In the genomic region with DNA sequence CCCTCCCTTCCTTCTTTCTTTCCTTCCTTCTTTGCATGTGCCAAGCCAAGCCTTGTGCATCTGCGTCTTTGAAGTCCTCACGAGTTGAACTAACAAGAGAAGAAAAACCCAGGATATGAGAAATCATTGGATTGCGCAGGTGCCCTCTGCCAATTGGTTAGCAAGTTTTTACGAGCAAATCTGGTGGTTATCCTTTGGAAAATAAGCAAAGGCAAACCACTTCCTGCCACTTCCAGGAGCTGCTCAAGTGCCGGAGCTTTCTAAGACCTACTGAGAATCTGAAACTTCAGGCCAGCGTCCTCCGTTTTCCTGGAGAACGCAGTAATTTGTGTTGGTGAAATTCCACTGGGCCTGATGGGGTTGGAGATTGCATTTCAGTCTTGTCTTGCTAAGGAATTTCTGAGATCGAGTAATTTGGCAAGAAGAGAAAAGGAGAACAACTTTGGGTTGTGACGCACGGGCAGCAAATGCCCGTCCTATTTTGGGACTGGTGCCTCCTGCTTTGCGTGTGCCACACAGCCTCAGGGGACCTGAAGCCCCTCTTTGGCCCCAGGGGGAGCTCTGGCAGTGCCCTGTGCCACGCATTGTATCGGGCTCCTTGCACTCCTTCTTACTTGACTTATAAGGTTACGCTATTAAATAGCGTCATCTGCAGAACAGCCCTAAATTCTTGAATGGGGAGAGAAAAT, we compare ENCODE assay signal across 8 cellular contexts. TPM values are rescaled to one million over a fixed set of nuclear protein-coding genes. Genes with fewer than 3 reads are reported as not detected.
DNase-seq lines count a peak whose midpoint lies in the region; TF ChIP-seq lines count a peak whose summit lies in the region.

No MANE protein-coding gene starts in this region.

- no peak overlapping the region for H2BK12ac ChIP-seq in trophoblast cell (ENCODE audit: low read length)

- peaks cover 63% of the 10 kb centered on the region for H4K20me1 ChIP-seq in OCI-LY3 (ENCODE audit: insufficient read depth, low read length)

- peak overlapping the region; percentile 20; the same call in 1 of the 2 replicates for H3K4me2 ChIP-seq in OCI-LY3 (ENCODE audit: low read length)
- no peak overlapping the region for H3K4me2 ChIP-seq in trophoblast cell (ENCODE audit: low read length)

- H3K79me1 ChIP-seq in trophoblast cell (ENCODE audit: low read length): peaks cover 7% of the 10 kb centered on the region

- H3K4ac ChIP-seq in trophoblast cell (ENCODE audit: low read depth, low read length): no peak overlapping the region

- H2AFZ ChIP-seq in OCI-LY3 (ENCODE audit: low read depth, low read length) (no peak overlapping the region), trophoblast cell (ENCODE audit: insufficient read depth, low read length, poor library complexity) (no peak overlapping the region)

- no peak overlapping the region for H4K12ac ChIP-seq in trophoblast cell (ENCODE audit: low read depth, low read length)

- H3K23ac ChIP-seq in trophoblast cell (ENCODE audit: low read length): no peak overlapping the region

- H3K9ac ChIP-seq in OCI-LY3 (ENCODE audit: low read length) (no peak overlapping the region), trophoblast cell (ENCODE audit: low read length) (no peak overlapping the region)

- H3K79me2 ChIP-seq in OCI-LY3 (ENCODE audit: low read length): peaks cover 79% of the 10 kb centered on the region
- H3K79me2 ChIP-seq in trophoblast cell (ENCODE audit: control insufficient read depth, insufficient read depth, low read length, poor library complexity): peaks cover 10% of the 10 kb centered on the region

- peak overlapping the region in 5 of 8 donors; percentile 12 to 52 (median 37) for H3K27ac Mint-ChIP-seq in CD8-positive, alpha-beta memory T cell
- peak overlapping the region; percentile 61 for H3K27ac Mint-ChIP-seq in dendritic cell treated with granulocyte-macrophage colony-stimulating factor and Interleukin-4, amounts not matched to agents 40 ng/mL and 50 ng/mL, for 4 days
- H3K27ac Mint-ChIP-seq in activated CD4-positive, alpha-beta memory T cell treated with anti-CD3 and anti-CD28 coated beads, Interleukin-2, amount 10 ng/mL, durations not matched to agents 7 days and 5 days: no peak overlapping the region

- CTCF ChIA-PET in CD8-positive, alpha-beta memory T cell (lab: Charles Lee): no interaction called here
- CTCF ChIA-PET in activated CD4-positive, alpha-beta memory T cell treated with anti-CD3 and anti-CD28 coated beads, Interleukin-2, amount 10 ng/mL, durations not matched to agents 7 days and 5 days (lab: Charles Lee): no interaction called here

- intact Hi-C loops in dendritic cell treated with granulocyte-macrophage colony-stimulating factor and Interleukin-4, amounts not matched to agents 40 ng/mL and 50 ng/mL, for 4 days (cut with micrococcal nuclease): loop anchor here (2.0 kb wide), 1 partner anchor 48 kb away; no protein-coding TSS in a partner anchor

- no peak overlapping the region for H4K8ac ChIP-seq in trophoblast cell (ENCODE audit: low read depth, low read length)

- H2BK120ac ChIP-seq in trophoblast cell (ENCODE audit: insufficient read depth, low read length, poor library complexity): no peak overlapping the region

- H3K4me3 Mint-ChIP-seq in CD8-positive, alpha-beta memory T cell: no peak overlapping the region
- no peak overlapping the region for H3K4me3 Mint-ChIP-seq in dendritic cell treated with granulocyte-macrophage colony-stimulating factor and Interleukin-4, amounts not matched to agents 40 ng/mL and 50 ng/mL, for 4 days
- no peak overlapping the region for H3K4me3 Mint-ChIP-seq in activated CD4-positive, alpha-beta memory T cell treated with anti-CD3 and anti-CD28 coated beads, Interleukin-2, amount 10 ng/mL, durations not matched to agents 7 days and 5 days

- no peak overlapping the region for H3K4me3 ChIP-seq in CD8-positive, alpha-beta memory T cell (ENCODE audit: low read length)
- no peak overlapping the region for H3K4me3 ChIP-seq in OCI-LY3 (ENCODE audit: low read length)
- no peak overlapping the region for H3K4me3 ChIP-seq in trophoblast cell (ENCODE audit: low read depth, low read length)
- no peak overlapping the region for H3K4me3 ChIP-seq in effector memory CD4-positive, alpha-beta T cell (ENCODE audit: insufficient read depth, low read depth, low read length, poor library complexity, severe bottlenecking)

- no peak overlapping the region for H3K27ac ChIP-seq in CD8-positive, alpha-beta memory T cell (ENCODE audit: low read depth, low read length)
- no peak overlapping the region for H3K27ac ChIP-seq in OCI-LY3 (ENCODE audit: low read length)
- H3K27ac ChIP-seq in trophoblast cell (ENCODE audit: low read depth, low read length): no peak overlapping the region
- H3K27ac ChIP-seq in effector memory CD4-positive, alpha-beta T cell (ENCODE audit: insufficient read depth, low read length, poor library complexity, severe bottlenecking): no peak overlapping the region

- H3K9me3 Mint-ChIP-seq in CD8-positive, alpha-beta memory T cell: no peaks in the 10 kb centered on the region
- H3K9me3 Mint-ChIP-seq in dendritic cell treated with granulocyte-macrophage colony-stimulating factor and Interleukin-4, amounts not matched to agents 40 ng/mL and 50 ng/mL, for 4 days: no peaks in the 10 kb centered on the region
- H3K9me3 Mint-ChIP-seq in activated CD4-positive, alpha-beta memory T cell treated with anti-CD3 and anti-CD28 coated beads, Interleukin-2, amount 10 ng/mL, durations not matched to agents 7 days and 5 days: no peaks in the 10 kb centered on the region

- H3K4me1 Mint-ChIP-seq in CD8-positive, alpha-beta memory T cell: peaks cover 34 to 77% (median 42%) of the 10 kb centered on the region in 3 donors
- H3K4me1 Mint-ChIP-seq in dendritic cell treated with granulocyte-macrophage colony-stimulating factor and Interleukin-4, amounts not matched to agents 40 ng/mL and 50 ng/mL, for 4 days (ENCODE audit: low read depth): peaks cover 95% of the 10 kb centered on the region
- H3K4me1 Mint-ChIP-seq in activated CD4-positive, alpha-beta memory T cell treated with anti-CD3 and anti-CD28 coated beads, Interleukin-2, amount 10 ng/mL, durations not matched to agents 7 days and 5 days: peaks cover 35% of the 10 kb centered on the region

- no peaks in the 10 kb centered on the region for H3K27me3 Mint-ChIP-seq in CD8-positive, alpha-beta memory T cell
- H3K27me3 Mint-ChIP-seq in dendritic cell treated with granulocyte-macrophage colony-stimulating factor and Interleukin-4, amounts not matched to agents 40 ng/mL and 50 ng/mL, for 4 days: no peaks in the 10 kb centered on the region
- no peaks in the 10 kb centered on the region for H3K27me3 Mint-ChIP-seq in activated CD4-positive, alpha-beta memory T cell treated with anti-CD3 and anti-CD28 coated beads, Interleukin-2, amount 10 ng/mL, durations not matched to agents 7 days and 5 days

- H3K18ac ChIP-seq in trophoblast cell (ENCODE audit: low read length): peak overlapping the region; percentile 7

- TF ChIP-seq CTCF in OCI-LY3 (IDR thresholded peaks at IDR 0.05; ENCODE audit: low read depth, low read length): no peak

- no peak overlapping the region for H4K91ac ChIP-seq in trophoblast cell (ENCODE audit: low read depth, low read length)

- H3K14ac ChIP-seq in trophoblast cell (ENCODE audit: low read length): no peak overlapping the region

- no peaks in the 10 kb centered on the region for H3K36me3 ChIP-seq in CD8-positive, alpha-beta memory T cell (ENCODE audit: insufficient read depth, low read length)
- H3K36me3 ChIP-seq in OCI-LY3 (replicated peaks; ENCODE audit: low read depth, low read length) (peaks cover 4% of the 10 kb centered on the region), trophoblast cell (ENCODE audit: control insufficient read depth in 1 of 2, insufficient read depth in 2 of 2, low read length in 2 of 2) (peaks cover 3 to 10% of the 10 kb centered on the region in 2 experiments)
- no peaks in the 10 kb centered on the region for H3K36me3 ChIP-seq in effector memory CD4-positive, alpha-beta T cell (ENCODE audit: control insufficient read depth, insufficient read depth, low read length)

- POLR2A ChIA-PET in CD8-positive, alpha-beta memory T cell (lab: Charles Lee): no interaction called here
- POLR2A ChIA-PET in activated CD4-positive, alpha-beta memory T cell treated with anti-CD3 and anti-CD28 coated beads, Interleukin-2, amount 10 ng/mL, durations not matched to agents 7 days and 5 days (lab: Charles Lee): no interaction called here

- DNase-seq in CD8-positive, alpha-beta memory T cell: no peak
- DNase-seq in trophoblast cell (peak; percentile 55 to 69), DMS114 treated with DMSO at 0.1 percent for 48 hours (lab: John Stamatoyannopoulos, UW; ENCODE audit: unreplicated experiment) (no peak), midbrain (lab: John Stamatoyannopoulos, UW) (no peak)
- no peak for DNase-seq in effector memory CD4-positive, alpha-beta T cell
- no peak for DNase-seq in activated CD4-positive, alpha-beta memory T cell treated with anti-CD3 and anti-CD28 coated beads, Interleukin-2, amount 10 ng/mL, durations not matched to agents 7 days and 5 days

- H3K4me1 ChIP-seq in CD8-positive, alpha-beta memory T cell (ENCODE audit: insufficient read depth, low read length): peaks cover 10% of the 10 kb centered on the region
- peaks cover 33% of the 10 kb centered on the region for H3K4me1 ChIP-seq in OCI-LY3 (ENCODE audit: low read length)
- peaks cover 15 to 26% of the 10 kb centered on the region in 2 experiments for H3K4me1 ChIP-seq in trophoblast cell (ENCODE audit: control insufficient read depth in 1 of 2, insufficient read depth in 2 of 2, low read length in 2 of 2)
- H3K4me1 ChIP-seq in effector memory CD4-positive, alpha-beta T cell (ENCODE audit: control insufficient read depth, insufficient read depth, low read length, poor library complexity, severe bottlenecking): peaks cover 4% of the 10 kb centered on the region

- peaks cover 0 to 6% (median 4%) of the 10 kb centered on the region in 3 donors for H3K36me3 Mint-ChIP-seq in CD8-positive, alpha-beta memory T cell
- peaks cover 55% of the 10 kb centered on the region for H3K36me3 Mint-ChIP-seq in dendritic cell treated with granulocyte-macrophage colony-stimulating factor and Interleukin-4, amounts not matched to agents 40 ng/mL and 50 ng/mL, for 4 days (ENCODE audit: low read depth)
- no peaks in the 10 kb centered on the region for H3K36me3 Mint-ChIP-seq in activated CD4-positive, alpha-beta memory T cell treated with anti-CD3 and anti-CD28 coated beads, Interleukin-2, amount 10 ng/mL, durations not matched to agents 7 days and 5 days (ENCODE audit: low read depth)

- no peaks in the 10 kb centered on the region for H3K27me3 ChIP-seq in CD8-positive, alpha-beta memory T cell (ENCODE audit: insufficient read depth, low read length, poor library complexity, severe bottlenecking)
- H3K27me3 ChIP-seq in OCI-LY3 (ENCODE audit: low read depth, low read length) (no peaks in the 10 kb centered on the region), trophoblast cell (ENCODE audit: insufficient read depth, low read length) (no peaks in the 10 kb centered on the region)
- H3K27me3 ChIP-seq in effector memory CD4-positive, alpha-beta T cell (replicated peaks; ENCODE audit: control insufficient read depth, insufficient read depth, low read length, poor library complexity, severe bottlenecking): no peaks in the 10 kb centered on the region

- H2BK5ac ChIP-seq in trophoblast cell (ENCODE audit: low read depth, low read length, poor library complexity): no peak overlapping the region

- H3K9me3 ChIP-seq in CD8-positive, alpha-beta memory T cell (ENCODE audit: low read length): no peaks in the 10 kb centered on the region
- no peaks in the 10 kb centered on the region for H3K9me3 ChIP-seq in OCI-LY3 (ENCODE audit: insufficient read depth, low read length)
- no peaks in the 10 kb centered on the region for H3K9me3 ChIP-seq in trophoblast cell (ENCODE audit: insufficient read depth, low read depth, low read length)
- H3K9me3 ChIP-seq in effector memory CD4-positive, alpha-beta T cell (ENCODE audit: control insufficient read depth, low read length): no peaks in the 10 kb centered on the region

- WGBS in trophoblast cell (ENCODE audit: extremely low coverage, insufficient coverage, insufficient read length): no CpG with 5 or more reads among the region's 17 CpGs

- H2AK5ac ChIP-seq in trophoblast cell (ENCODE audit: low read length): no peak overlapping the region

RNA-seq across cellular contexts. Expression of a gene that starts 56.4 kb away (rescaled TPM):
- total RNA-seq in CD8-positive, alpha-beta memory T cell: 10 to 100 TPM; 23.6 to 24.4 TPM
- 1.0 TPM for polyA plus RNA-seq in CD8-positive, alpha-beta memory T cell
- polyA plus RNA-seq in trophoblast cell (2013): 78.7 and 79.2 TPM in 2 replicates
- 10 to 100 TPM; 57.1 to 58.3 TPM for total RNA-seq in activated CD4-positive, alpha-beta memory T cell treated with anti-CD3 and anti-CD28 coated beads, Interleukin-2, amount 10 ng/mL, durations not matched to agents 7 days and 5 days

Comparison
In these comparisons a context has a peak if more than half of its experiments do, and no peak if none do; other contexts are left out.
1. DNase-seq: peak in trophoblast cell (2 of 2); none in CD8-positive, alpha-beta memory T cell (0 of 5), effector memory CD4-positive, alpha-beta T cell (0 of 3), DMS114 treated with DMSO at 0.1 percent for 48 hours (single experiment), midbrain (single experiment) and activated CD4-positive, alpha-beta memory T cell treated with anti-CD3 and anti-CD28 coated beads, Interleukin-2, amount 10 ng/mL, durations not matched to agents 7 days and 5 days (single experiment).